ENCODE assay signal across 20 cellular contexts in the genomic region with DNA sequence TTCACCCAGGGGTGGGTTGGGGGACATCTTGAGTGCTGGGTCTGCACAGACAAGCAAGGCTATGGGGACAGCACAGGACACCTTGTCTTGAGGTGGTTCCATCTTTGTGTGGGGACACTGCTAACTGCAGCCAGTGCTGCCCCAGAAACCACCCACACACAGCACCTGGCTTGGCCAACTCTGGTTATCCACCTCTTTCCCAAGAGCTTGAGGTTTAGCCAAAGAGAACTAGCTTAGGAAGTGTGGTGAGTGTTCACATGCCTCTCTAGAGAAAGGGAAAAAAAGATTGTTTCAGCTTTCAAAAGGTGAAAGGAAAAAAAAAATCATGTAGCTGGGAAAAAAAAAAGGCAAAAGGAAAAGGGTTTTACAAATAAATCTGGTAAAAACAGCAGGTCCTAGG. TPM values are rescaled to one million over a fixed set of nuclear protein-coding genes. Genes with fewer than 3 reads are reported as not detected.
A peak's percentile ranks its signal among the peaks of the same experiment; 100 is the strongest.
DNase-seq lines count a peak whose midpoint lies in the region; ATAC-seq, FAIRE-seq and TF ChIP-seq lines count a peak whose summit lies in the region.
"Had no signal": no experiment of that assay in that cellular context is flagged by ENCODE, and none has a peak within 500 bp of the region (broad histone marks: within the 10 kb centered on the region; RNA-seq: fewer than 3 reads in every experiment).

No MANE protein-coding gene starts in this region.

- no peak for TF ChIP-seq RAD21 in HCT116 (IDR thresholded peaks at IDR 0.05; ENCODE audit: low read depth)

- H3K9me2 ChIP-seq in HCT116 (ENCODE audit: insufficient read depth) = no peaks in the 10 kb centered on the region
- H3K9me2 ChIP-seq in PC-3 (replicated peaks; ENCODE audit: low read length) = no peaks in the 10 kb centered on the region
- H3K9me2 ChIP-seq: SK-N-SH had no signal

- H3K4me1 ChIP-seq in HCT116 (ENCODE audit: control insufficient read depth in 1 of 2, insufficient read depth in 2 of 2, low read length in 2 of 2) = peaks cover 0 to 3% of the 10 kb centered on the region in 2 experiments; a peak in 1 of 4 replicates
- no peaks in the 10 kb centered on the region for H3K4me1 ChIP-seq in PC-3 (ENCODE audit: insufficient read depth, low read length)
- H3K4me1 ChIP-seq in endothelial cell of umbilical vein (ENCODE audit: control insufficient read depth, extremely low read depth, insufficient read depth, low read length) = no peaks in the 10 kb centered on the region
- H3K4me1 ChIP-seq: BE2C had no signal

- FAIRE-seq in endothelial cell of umbilical vein (lab: Jason Lieb, UNC) = peak; percentile 64

- H3K9me3 Mint-ChIP-seq in activated CD8-positive, alpha-beta T cell treated with anti-CD3 and anti-CD28 coated beads, Interleukin-2, amount 10 ng/mL, durations not matched to agents 7 days and 5 days (ENCODE audit: insufficient read depth) = no peaks in the 10 kb centered on the region
- H3K9me3 Mint-ChIP-seq: H9 had no signal

- dilution Hi-C loops in endothelial cell of umbilical vein (cut with MboI; ENCODE audit: extremely low pct_ligation_motif_present, low sequenced_read_pairs) = no loop called here

- no peak for TF ChIP-seq POLR2A in HCT116 (IDR thresholded peaks at IDR 0.05; ENCODE audit: borderline replicate concordance, extremely low read depth, insufficient read depth, insufficient read length)
- TF ChIP-seq POLR2A in endothelial cell of umbilical vein (IDR thresholded peaks at IDR 0.05; ENCODE audit: low read depth, low read length) = no peak

- no peak overlapping the region for H3K4me3 ChIP-seq in HCT116 (replicated peaks in 1 of 2; ENCODE audit: low read depth in 1 of 2, low read length in 2 of 2)
- no peak overlapping the region for H3K4me3 ChIP-seq in PC-3 (ENCODE audit: low read length)
- H3K4me3 ChIP-seq in endothelial cell of umbilical vein (replicated peaks in 1 of 3; ENCODE audit: insufficient read depth in 1 of 3, low read depth in 1 of 3, low read length in 3 of 3) = no peak overlapping the region
- no peak overlapping the region for H3K4me3 ChIP-seq in coronary artery

- no peaks in the 10 kb centered on the region for H3K27me3 ChIP-seq in HCT116 (ENCODE audit: insufficient read depth, low read length)
- H3K27me3 ChIP-seq in PC-3 (ENCODE audit: low read length) = no peaks in the 10 kb centered on the region
- no peaks in the 10 kb centered on the region for H3K27me3 ChIP-seq in endothelial cell of umbilical vein (ENCODE audit: control insufficient read depth in 2 of 2, insufficient read depth in 2 of 2, low read length in 2 of 2)
- H3K27me3 ChIP-seq: BE2C had no signal

- DNase-seq in HCT116 (ENCODE audit: low read depth, low spot score) (no peak), PC-3 (no peak), endothelial cell of umbilical vein (ENCODE audit: low read depth, low spot score) (no peak), omental fat pad (ENCODE audit: low spot score) (no peak), T-helper 1 cell (no peak), coronary artery (ENCODE audit: low spot score) (no peak)
- DNase-seq in activated CD8-positive, alpha-beta T cell treated with anti-CD3 and anti-CD28 coated beads, Interleukin-2, amount 10 ng/mL, durations not matched to agents 7 days and 5 days = no peak
- DNase-seq: BE2C, EL, GF-D8, H9, NCI-H1694, NCI-H2081, NCI-H446, NCI-H526, OCI-M1, SIG-M5, SK-N-SH had no signal

- TF ChIP-seq CTCF in HCT116 (IDR thresholded peaks at IDR 0.05 in 2 of 3, conservative IDR thresholded peaks at IDR 0.05 in 1 of 3; ENCODE audit: borderline replicate concordance in 1 of 3, insufficient read depth in 1 of 3, low read depth in 2 of 3, low read length in 2 of 3) (no peak), PC-3 (conservative IDR thresholded peaks at IDR 0.05; ENCODE audit: low read depth, low read length) (no peak), endothelial cell of umbilical vein (IDR thresholded peaks at IDR 0.05; ENCODE audit: extremely low read depth in 1 of 2, insufficient read depth in 1 of 2, low read depth in 1 of 2, low read length in 2 of 2) (no peak), omental fat pad (IDR thresholded peaks at IDR 0.05) (no peak), coronary artery (IDR thresholded peaks at IDR 0.05) (no peak)

- H3K27me3 Mint-ChIP-seq in activated CD8-positive, alpha-beta T cell treated with anti-CD3 and anti-CD28 coated beads, Interleukin-2, amount 10 ng/mL, durations not matched to agents 7 days and 5 days (ENCODE audit: low read depth) = peaks cover 8% of the 10 kb centered on the region

- no peak overlapping the region for H3K27ac Mint-ChIP-seq in activated CD8-positive, alpha-beta T cell treated with anti-CD3 and anti-CD28 coated beads, Interleukin-2, amount 10 ng/mL, durations not matched to agents 7 days and 5 days

- CTCF ChIA-PET in HCT116 (lab: Charles Lee) = no interaction called here
- CTCF ChIA-PET in PC-3 (lab: Charles Lee) = no interaction called here
- CTCF ChIA-PET in endothelial cell of umbilical vein (lab: Charles Lee) = interaction anchor here (1.5 to 3.3 kb wide), 4 partner anchors 10 to 195 kb away, joined by 3 to 10 read pairs (median 5); a partner anchor contains a TSS
- CTCF ChIA-PET in activated CD8-positive, alpha-beta T cell treated with anti-CD3 and anti-CD28 coated beads, Interleukin-2, amount 10 ng/mL, durations not matched to agents 7 days and 5 days (lab: Charles Lee) = no interaction called here

- peaks cover 6% of the 10 kb centered on the region for H3K4me1 Mint-ChIP-seq in activated CD8-positive, alpha-beta T cell treated with anti-CD3 and anti-CD28 coated beads, Interleukin-2, amount 10 ng/mL, durations not matched to agents 7 days and 5 days (ENCODE audit: low read depth)

- H3K36me3 ChIP-seq in HCT116 (ENCODE audit: control insufficient read depth in 1 of 2, insufficient read depth in 2 of 2, low read length in 2 of 2) (peaks cover 0 to 10% of the 10 kb centered on the region in 2 experiments; a peak in 1 of 4 replicates), PC-3 (ENCODE audit: low read depth, low read length) (peaks cover 84% of the 10 kb centered on the region), endothelial cell of umbilical vein (ENCODE audit: control insufficient read depth in 2 of 2, extremely low read depth in 1 of 2, insufficient read depth in 2 of 2, low read length in 2 of 2) (peaks cover 0 to 14% of the 10 kb centered on the region in 2 experiments)

- BruUV-seq in HCT116 (replicated peaks; lab: Mats Ljungman, UMichigan) (no TSS peak), PC-3 (replicated peaks; lab: Mats Ljungman, UMichigan) (no TSS peak), endothelial cell of umbilical vein (replicated peaks; lab: Mats Ljungman, UMichigan) (no TSS peak)

- H3K27ac ChIP-seq in HCT116 (ENCODE audit: low read depth, low read length) = no peak overlapping the region
- peak overlapping the region; percentile 8; the same call in 1 of the 2 replicates for H3K27ac ChIP-seq in PC-3 (ENCODE audit: low read length)
- H3K27ac ChIP-seq in endothelial cell of umbilical vein (ENCODE audit: insufficient read depth, low read depth, low read length) = no peak overlapping the region
- no peak overlapping the region for H3K27ac ChIP-seq in coronary artery
- H3K27ac ChIP-seq: HL-60, KMS-11 had no signal

- H3F3A ChIP-seq in PC-3 (ENCODE audit: low read length, unreplicated experiment) = peaks cover 32% of the 10 kb centered on the region

- H2AFZ ChIP-seq in HCT116 (ENCODE audit: low read depth, low read length, poor library complexity, severe bottlenecking) = no peak overlapping the region
- no peak overlapping the region for H2AFZ ChIP-seq in PC-3 (ENCODE audit: low read length)
- no peak overlapping the region for H2AFZ ChIP-seq in endothelial cell of umbilical vein (ENCODE audit: low read depth, low read length)

- H3K9me3 ChIP-seq in HCT116 (ENCODE audit: control insufficient read depth in 1 of 2, insufficient read depth in 1 of 2, low read depth in 1 of 2, low read length in 2 of 2) = no peaks in the 10 kb centered on the region
- H3K9me3 ChIP-seq in PC-3 (ENCODE audit: low read length) = no peaks in the 10 kb centered on the region
- H3K9me3 ChIP-seq in endothelial cell of umbilical vein (replicated peaks; ENCODE audit: control insufficient read depth, insufficient read depth, low read length) = no peaks in the 10 kb centered on the region
- H3K9me3 ChIP-seq: BE2C, SK-N-SH had no signal

- RAD21 ChIA-PET in HCT116 (lab: Charles Lee; ENCODE audit: low non-redundant PET in 1 of 2, low total read pairs in 2 of 2, uncharacterized antibody in 2 of 2, unreplicated experiment in 2 of 2) = no interaction called here

- H3K36me3 Mint-ChIP-seq in activated CD8-positive, alpha-beta T cell treated with anti-CD3 and anti-CD28 coated beads, Interleukin-2, amount 10 ng/mL, durations not matched to agents 7 days and 5 days (ENCODE audit: low read depth) = no peaks in the 10 kb centered on the region

- H3K79me2 ChIP-seq in HCT116 (ENCODE audit: insufficient read depth, low read length) (peaks cover 97% of the 10 kb centered on the region), PC-3 (ENCODE audit: low read length) (peaks cover 100% of the 10 kb centered on the region), endothelial cell of umbilical vein (ENCODE audit: control insufficient read depth, insufficient read depth, low read length) (peaks cover 85% of the 10 kb centered on the region)

- no peak overlapping the region for H3K4me2 ChIP-seq in HCT116 (ENCODE audit: low read length)
- no peak overlapping the region for H3K4me2 ChIP-seq in PC-3 (ENCODE audit: low read length)
- H3K4me2 ChIP-seq in endothelial cell of umbilical vein (ENCODE audit: insufficient read depth, low read length) = no peak overlapping the region
- H3K4me2 ChIP-seq: KMS-11, SK-N-SH had no signal

- H3K9me1 ChIP-seq in endothelial cell of umbilical vein (replicated peaks; ENCODE audit: control insufficient read depth, extremely low read depth, insufficient read depth, low read length) = no peaks in the 10 kb centered on the region

- POLR2A ChIA-PET in HCT116 (lab: Charles Lee) (no interaction called here), PC-3 (lab: Charles Lee; ENCODE audit: unreplicated experiment) (no interaction called here), endothelial cell of umbilical vein (lab: Charles Lee) (no interaction called here)
- POLR2A ChIA-PET in activated CD8-positive, alpha-beta T cell treated with anti-CD3 and anti-CD28 coated beads, Interleukin-2, amount 10 ng/mL, durations not matched to agents 7 days and 5 days (lab: Charles Lee) = no interaction called here

- H3K9ac ChIP-seq in HCT116 (ENCODE audit: low read length) (no peak overlapping the region), PC-3 (ENCODE audit: low read length) (no peak overlapping the region), endothelial cell of umbilical vein (replicated peaks; ENCODE audit: extremely low read depth, insufficient read depth, low read length) (no peak overlapping the region)
- H3K9ac ChIP-seq: KMS-11, SK-N-SH had no signal

- intact Hi-C loops in HCT116 (cut with micrococcal nuclease) = no loop called here
- intact Hi-C loops in PC-3 (cut with micrococcal nuclease) = no loop called here
- intact Hi-C loops in endothelial cell of umbilical vein (cut with micrococcal nuclease) = loop anchor here (1.0 kb wide), 1 partner anchor 13 kb away; no protein-coding TSS in a partner anchor

- ATAC-seq in HCT116 (0 out of 2 replicates have a peak, but pooled peaks have one; percentile 14), PC-3 (no peak), omental fat pad (ENCODE audit: low FRiP score) (peak; percentile 51)
- no peak for ATAC-seq in activated CD8-positive, alpha-beta T cell treated with anti-CD3 and anti-CD28 coated beads, Interleukin-2, amount 10 ng/mL, durations not matched to agents 7 days and 5 days

- no peaks in the 10 kb centered on the region; the same call in 1 of the 2 replicates for H4K20me1 ChIP-seq in HCT116 (ENCODE audit: insufficient read depth)
- peaks cover 38% of the 10 kb centered on the region for H4K20me1 ChIP-seq in PC-3 (ENCODE audit: low read length)
- no peaks in the 10 kb centered on the region for H4K20me1 ChIP-seq in endothelial cell of umbilical vein (replicated peaks; ENCODE audit: control insufficient read depth, extremely low read depth, insufficient read depth, low read length)

- H3K4me3 Mint-ChIP-seq in activated CD8-positive, alpha-beta T cell treated with anti-CD3 and anti-CD28 coated beads, Interleukin-2, amount 10 ng/mL, durations not matched to agents 7 days and 5 days = no peak overlapping the region
- H3K4me3 Mint-ChIP-seq: H9 had no signal

RNA-seq across cellular contexts. Expression of a gene that starts 32.4 kb away (rescaled TPM):
- total RNA-seq in HCT116 (2021; ENCODE audit: unreplicated experiment) (24.5 TPM), PC-3 (2014; rRNA removed) (169 and 171 TPM in 2 replicates), endothelial cell of umbilical vein (31.2 and 32.9 TPM in 2 replicates), omental fat pad (10 to 100 TPM; 43.7 to 73.5 (median 45.8) TPM)
- 43.6 and 47.9 TPM in 2 replicates for polyA plus RNA-seq in HCT116 (2012)
- 15.6 and 17.5 TPM in 2 replicates for polyA plus RNA-seq in endothelial cell of umbilical vein
- polyA plus RNA-seq in endothelial cell of umbilical vein (2011; cell fraction: cytosol; rRNA removed) = 25.3 and 26.5 TPM in 2 replicates
- polyA plus RNA-seq in endothelial cell of umbilical vein (2011; cell fraction: nucleus; rRNA removed) = 36.3 and 37.1 TPM in 2 replicates
- polyA plus RNA-seq in endothelial cell of umbilical vein (2012) = 32.6 and 38.1 TPM in 2 replicates
- 18.1 and 19.7 TPM in 2 replicates for polyA minus RNA-seq in endothelial cell of umbilical vein
- 69.6 TPM for polyA minus RNA-seq in endothelial cell of umbilical vein (2011; cell fraction: cytosol; rRNA and poly(A)+ RNA removed)
- polyA minus RNA-seq in endothelial cell of umbilical vein (2011; cell fraction: nucleus; rRNA and poly(A)+ RNA removed) = 30.1 and 38.1 TPM in 2 replicates
- total RNA-seq in activated CD8-positive, alpha-beta T cell treated with anti-CD3 and anti-CD28 coated beads, Interleukin-2, amount 10 ng/mL, durations not matched to agents 7 days and 5 days = under 1 TPM; 0.44 to 0.79 TPM

Comparison
In these comparisons a context has a peak if more than half of its experiments do, and no peak if none do; other contexts are left out.
1. ATAC-seq: peak in HCT116 (single experiment) and omental fat pad (single experiment); none in PC-3 (single experiment) and activated CD8-positive, alpha-beta T cell treated with anti-CD3 and anti-CD28 coated beads, Interleukin-2, amount 10 ng/mL, durations not matched to agents 7 days and 5 days (single experiment).
2. RNA of a gene that starts 32.4 kb away (total RNA-seq): 169 to 171 TPM in PC-3, 43.7 to 73.5 TPM in omental fat pad, 31.2 to 32.9 TPM in endothelial cell of umbilical vein and 24.5 TPM in HCT116 (single experiment); 0.44 to 0.79 TPM in activated CD8-positive, alpha-beta T cell treated with anti-CD3 and anti-CD28 coated beads, Interleukin-2, amount 10 ng/mL, durations not matched to agents 7 days and 5 days; every median in the first group is over 10 times any median in the second.